Comparison of ENCODE assay signal across 8 cellular contexts in genomic region chr1:156368889-156369684, GRCh38. TPM values are rescaled to one million over a fixed set of nuclear protein-coding genes. Genes with fewer than 3 reads are reported as not detected.
DNase-seq lines count a peak whose midpoint lies in the region; ATAC-seq and TF ChIP-seq lines count a peak whose summit lies in the region.

Gene RHBG, plus strand, starts transcription at chr1:156369211. Its CDS starts 39 bp downstream, at chr1:156369250.

- H3K4me1 Mint-ChIP-seq in activated CD4-positive, alpha-beta T cell treated with anti-CD3 and anti-CD28 coated beads, Interleukin-2, amount 10 ng/mL, durations not matched to agents 7 days and 5 days = no peaks in the 10 kb centered on the region

- no peak within 1 kb of the TSS for H3K27ac Mint-ChIP-seq in activated CD4-positive, alpha-beta T cell treated with anti-CD3 and anti-CD28 coated beads, Interleukin-2, amount 10 ng/mL, durations not matched to agents 7 days and 5 days

- H2AFZ ChIP-seq in osteoblast (ENCODE audit: low read length) = peak within 1 kb of the TSS; percentile 50

- in situ Hi-C loops in ACHN (cut with HindIII; ENCODE audit: low pct_ligation_motif_present, low pct_unique_long_range_greater_than_20kb, low sequenced_read_pairs) = no loop called here

- ATAC-seq in GM21447 (IDR thresholded peaks at IDR 0.05; ENCODE audit: unreplicated experiment) = no peak
- no peak for ATAC-seq in GM18861 (IDR thresholded peaks at IDR 0.05; ENCODE audit: unreplicated experiment)
- ATAC-seq in HG03097 (IDR thresholded peaks at IDR 0.05; ENCODE audit: low FRiP score, unreplicated experiment) = no peak

- H3K36me3 ChIP-seq in HEK293 (ENCODE audit: control insufficient read depth in 2 of 2, insufficient read depth in 1 of 2, low read length in 2 of 2) (no peaks in the 10 kb centered on the region), osteoblast (ENCODE audit: insufficient read depth, low read length) (no peaks in the 10 kb centered on the region)

- no peak for TF ChIP-seq CTCF in HEK293 (tag by site-specific recombination; IDR thresholded peaks at IDR 0.05)
- TF ChIP-seq CTCF in fibroblast of pulmonary artery (IDR thresholded peaks at IDR 0.05; ENCODE audit: low read length, missing control alignments) = no peak
- no peak for TF ChIP-seq CTCF in osteoblast (IDR thresholded peaks at IDR 0.05; ENCODE audit: extremely low read depth, low read depth, low read length)

- CTCF ChIA-PET in HEK293 (lab: Yijun Ruan, JAX) = interaction anchor here (1.0 to 5.7 kb wide), 3 partner anchors 9 to 77 kb away, joined by 3 to 34 read pairs (median 11); no protein-coding TSS in a partner anchor
- CTCF ChIA-PET in activated CD4-positive, alpha-beta T cell treated with anti-CD3 and anti-CD28 coated beads, Interleukin-2, amount 10 ng/mL, durations not matched to agents 7 days and 5 days (lab: Charles Lee) = interaction anchor here (0.6 to 1.2 kb wide), 2 partner anchors 11 to 55 kb away, joined by 3 to 6 read pairs; no protein-coding TSS in a partner anchor

- no peaks in the 10 kb centered on the region for H4K20me1 ChIP-seq in osteoblast (ENCODE audit: insufficient read depth, low read length)

- POLR2A ChIA-PET in HEK293 (lab: Yijun Ruan, JAX) = no interaction called here
- POLR2A ChIA-PET in activated CD4-positive, alpha-beta T cell treated with anti-CD3 and anti-CD28 coated beads, Interleukin-2, amount 10 ng/mL, durations not matched to agents 7 days and 5 days (lab: Charles Lee) = no interaction called here

- DNase-seq in ACHN = peak; percentile 28
- DNase-seq in activated CD4-positive, alpha-beta T cell treated with anti-CD3 and anti-CD28 coated beads, Interleukin-2, amount 10 ng/mL, durations not matched to agents 7 days and 5 days = no peak
- DNase-seq in fibroblast of pulmonary artery (ENCODE audit: low read depth) = peak; percentile 16
- DNase-seq in osteoblast (ENCODE audit: insufficient read length, low spot score, missing footprints) = no peak

- H3K9me3 ChIP-seq in HEK293 (ENCODE audit: control insufficient read depth, insufficient read depth, low read depth, low read length) (no peaks in the 10 kb centered on the region), osteoblast (ENCODE audit: low read depth, low read length) (no peaks in the 10 kb centered on the region)

- peak within 1 kb of the TSS; percentile 35 for H3K4me3 Mint-ChIP-seq in activated CD4-positive, alpha-beta T cell treated with anti-CD3 and anti-CD28 coated beads, Interleukin-2, amount 10 ng/mL, durations not matched to agents 7 days and 5 days

- H3K4me1 ChIP-seq in HEK293 (ENCODE audit: control insufficient read depth, insufficient read depth, low read length) (no peaks in the 10 kb centered on the region), osteoblast (ENCODE audit: insufficient read depth, low read length) (peaks cover 10% of the 10 kb centered on the region)

- no peaks in the 10 kb centered on the region for H3K9me3 Mint-ChIP-seq in activated CD4-positive, alpha-beta T cell treated with anti-CD3 and anti-CD28 coated beads, Interleukin-2, amount 10 ng/mL, durations not matched to agents 7 days and 5 days

- H3K4me2 ChIP-seq in osteoblast (ENCODE audit: insufficient read depth, low read length) = peak within 1 kb of the TSS; percentile 74

- H3K27me3 Mint-ChIP-seq in activated CD4-positive, alpha-beta T cell treated with anti-CD3 and anti-CD28 coated beads, Interleukin-2, amount 10 ng/mL, durations not matched to agents 7 days and 5 days = peaks cover 56% of the 10 kb centered on the region

- H3K27ac ChIP-seq in HEK293 (ENCODE audit: extremely low read depth, low read depth, low read length) (no peak within 1 kb of the TSS), osteoblast (ENCODE audit: low read depth, low read length) (no peak within 1 kb of the TSS)

- H3K36me3 Mint-ChIP-seq in activated CD4-positive, alpha-beta T cell treated with anti-CD3 and anti-CD28 coated beads, Interleukin-2, amount 10 ng/mL, durations not matched to agents 7 days and 5 days (ENCODE audit: low read depth) = no peaks in the 10 kb centered on the region

- H3K4me3 ChIP-seq in HEK293 (ENCODE audit: low read depth, low read length) (peak within 1 kb of the TSS; percentile 15), fibroblast of pulmonary artery (replicated peaks; ENCODE audit: low read depth, low read length) (peak within 1 kb of the TSS; percentile 44), osteoblast (ENCODE audit: insufficient read depth, low read length) (peak within 1 kb of the TSS; percentile 66)

- no peaks in the 10 kb centered on the region for H3K79me2 ChIP-seq in osteoblast (ENCODE audit: insufficient read depth, low read length)

- peaks cover 40% of the 10 kb centered on the region for H3K27me3 ChIP-seq in osteoblast (ENCODE audit: insufficient read depth, low read length)

TF ChIP-seq in HEK293, 187 proteins besides CTCF, POLR2A, EP300 and RAD21:
- TF ChIP-seq BCL11A (tag by site-specific recombination; IDR thresholded peaks at IDR 0.05; ENCODE audit: low read depth) (no peak), ZNF350 (tag by site-specific recombination; IDR thresholded peaks at IDR 0.05) (no peak), ZNF48 (tag by site-specific recombination; IDR thresholded peaks at IDR 0.05) (no peak), ZNF707 (tag by site-specific recombination; IDR thresholded peaks at IDR 0.05) (peak; percentile 52; the same call in 1 of the 2 replicates), SP7 (tag by site-specific recombination; IDR thresholded peaks at IDR 0.05) (no peak), ZBTB20 (tag by site-specific recombination; IDR thresholded peaks at IDR 0.05) (peak; percentile 80)
- TF ChIP-seq, protein P1, sequence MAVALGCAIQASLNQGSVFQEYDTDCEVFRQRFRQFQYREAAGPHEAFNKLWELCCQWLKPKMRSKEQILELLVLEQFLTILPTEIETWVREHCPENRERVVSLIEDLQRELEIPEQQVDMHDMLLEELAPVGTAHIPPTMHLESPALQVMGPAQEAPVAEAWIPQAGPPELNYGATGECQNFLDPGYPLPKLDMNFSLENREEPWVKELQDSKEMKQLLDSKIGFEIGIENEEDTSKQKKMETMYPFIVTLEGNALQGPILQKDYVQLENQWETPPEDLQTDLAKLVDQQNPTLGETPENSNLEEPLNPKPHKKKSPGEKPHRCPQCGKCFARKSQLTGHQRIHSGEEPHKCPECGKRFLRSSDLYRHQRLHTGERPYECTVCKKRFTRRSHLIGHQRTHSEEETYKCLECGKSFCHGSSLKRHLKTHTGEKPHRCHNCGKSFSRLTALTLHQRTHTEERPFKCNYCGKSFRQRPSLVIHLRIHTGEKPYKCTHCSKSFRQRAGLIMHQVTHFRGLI (tag by site-specific recombination; IDR thresholded peaks at IDR 0.05) = peak; percentile 48; the same call in 1 of the 2 replicates

RNA-seq across cellular contexts. Expression of gene RHBG, which starts in this region (rescaled TPM):
- not detected for total RNA-seq in activated CD4-positive, alpha-beta T cell treated with anti-CD3 and anti-CD28 coated beads, Interleukin-2, amount 10 ng/mL, durations not matched to agents 7 days and 5 days
- total RNA-seq in osteoblast = not detected in 2 replicates

Comparison
In these comparisons a context has a peak if more than half of its experiments do, and no peak if none do; other contexts are left out.
1. DNase-seq: peak in ACHN (single experiment) and fibroblast of pulmonary artery (single experiment); none in activated CD4-positive, alpha-beta T cell treated with anti-CD3 and anti-CD28 coated beads, Interleukin-2, amount 10 ng/mL, durations not matched to agents 7 days and 5 days (single experiment) and osteoblast (single experiment).
2. H3K4me3 ChIP-seq: peak in every context shown above with its lines; median percentile 66 in osteoblast; 44 in fibroblast of pulmonary artery; 15 in HEK293.